ENCODE assay signal across 15 cellular contexts in the genomic region with DNA sequence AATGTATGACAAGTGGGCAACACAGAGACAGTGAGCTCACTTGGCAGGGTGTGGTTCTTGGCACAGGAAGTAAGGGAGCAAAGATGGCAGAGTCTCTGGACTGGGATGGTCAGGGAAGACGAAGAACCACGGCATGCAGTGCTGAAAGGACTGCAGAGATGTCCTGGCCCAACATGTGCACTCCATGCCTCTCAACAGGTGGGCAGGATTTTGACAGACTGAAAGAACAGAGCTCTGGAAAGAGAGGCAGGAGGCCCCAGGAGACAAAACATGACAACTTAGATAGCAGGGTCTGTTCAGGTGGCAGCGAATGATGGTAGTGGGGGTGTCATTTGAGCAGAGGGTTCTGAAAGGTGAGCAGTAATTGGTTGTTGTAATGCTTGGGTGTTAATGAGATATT.
DNase-seq lines count a peak whose midpoint lies in the region; ATAC-seq and TF ChIP-seq lines count a peak whose summit lies in the region.
"Had no signal": no experiment of that assay in that cellular context is flagged by ENCODE, and none has a peak within 500 bp of the region (broad histone marks: within the 10 kb centered on the region; RNA-seq: fewer than 3 reads in every experiment).

No MANE protein-coding gene starts in this region.

- no peaks in the 10 kb centered on the region for H3K27me3 ChIP-seq in neural progenitor cell

- H3K36me3 Mint-ChIP-seq in neural progenitor cell, result peaks cover 26% of the 10 kb centered on the region
- H3K36me3 Mint-ChIP-seq: CD4-positive, alpha-beta memory T cell had no signal

- peak overlapping the region; percentile 99 for H3K27ac ChIP-seq in neural progenitor cell

- H3K4me3 ChIP-seq in neural progenitor cell, result no peak overlapping the region
- H3K4me3 ChIP-seq: GM23338, HAP-1 had no signal

- no peak overlapping the region for H3K4me3 Mint-ChIP-seq in neural progenitor cell
- H3K4me3 Mint-ChIP-seq: CD4-positive, alpha-beta memory T cell; GM23338 had no signal

- H3K9me3 ChIP-seq in neural progenitor cell (ENCODE audit: low read depth), result no peaks in the 10 kb centered on the region
- H3K9me3 ChIP-seq: HAP-1 had no signal

- no peak overlapping the region for H3K4me2 ChIP-seq in neural progenitor cell
- H3K4me2 ChIP-seq: GM23338 had no signal

- H3K4me1 Mint-ChIP-seq in neural progenitor cell, result peaks cover 45% of the 10 kb centered on the region
- H3K4me1 Mint-ChIP-seq: CD4-positive, alpha-beta memory T cell had no signal

- H3K4me1 ChIP-seq in neural progenitor cell, result peaks cover 70% of the 10 kb centered on the region

- H3K9me3 Mint-ChIP-seq in neural progenitor cell, result peaks cover 8% of the 10 kb centered on the region
- H3K9me3 Mint-ChIP-seq: GM23338 had no signal

- H3K27me3 Mint-ChIP-seq in neural progenitor cell (ENCODE audit: insufficient read depth, low read depth), result peaks cover 3% of the 10 kb centered on the region

- ATAC-seq in HG03439 (IDR thresholded peaks at IDR 0.05; ENCODE audit: unreplicated experiment), result no peak
- ATAC-seq: GM23338 had no signal

- no peak overlapping the region for H2AFZ ChIP-seq in neural progenitor cell (replicated peaks)
- H2AFZ ChIP-seq: GM23338 had no signal

- peaks cover 3% of the 10 kb centered on the region for H4K20me1 ChIP-seq in neural progenitor cell (ENCODE audit: low read depth)

- no peak overlapping the region for H3K9ac ChIP-seq in neural progenitor cell

- TF ChIP-seq CTCF in neural progenitor cell (IDR thresholded peaks at IDR 0.05), result no peak

- peaks cover 87% of the 10 kb centered on the region for H3K79me2 ChIP-seq in neural progenitor cell (ENCODE audit: low read depth)

- no peaks in the 10 kb centered on the region for H3K36me3 ChIP-seq in neural progenitor cell
- H3K36me3 ChIP-seq: HAP-1 had no signal

- DNase-seq in NCI-H2171 (lab: John Stamatoyannopoulos, UW) (peak; percentile 18), ecto neural progenitor cell (ENCODE audit: low spot score) (peak; percentile 18), neural progenitor cell (ENCODE audit: low spot score) (no peak), HPDE6-E6E7 (ENCODE audit: extremely low spot score) (no peak), NAMALWA (ENCODE audit: low spot score) (no peak)
- DNase-seq: C1 segment of cervical spinal cord; Calu3; CD4-positive, alpha-beta memory T cell; COR-L47; DMS53; DMS79 treated with DMSO at 0.1 percent for 48 hours; GF-D8 had no signal

- H3K27ac Mint-ChIP-seq in neural progenitor cell, result no peak overlapping the region
- H3K27ac Mint-ChIP-seq: CD4-positive, alpha-beta memory T cell; GM23338 had no signal

- H3F3A ChIP-seq in neural progenitor cell (ENCODE audit: low read depth), result peaks cover 53% of the 10 kb centered on the region

Comparison
In these comparisons a context has a peak if more than half of its experiments do, and no peak if none do; other contexts are left out.
1. DNase-seq: peak in NCI-H2171 (single experiment) and ecto neural progenitor cell (single experiment); none in neural progenitor cell (single experiment), HPDE6-E6E7 (single experiment) and NAMALWA (single experiment).